ENCODE assay signal across 8 cellular contexts in genomic region chr20:32582659-32583580, GRCh38. TPM values are rescaled to one million over a fixed set of nuclear protein-coding genes. Genes with fewer than 3 reads are reported as not detected.
A peak's percentile ranks its signal among the peaks of the same experiment; 100 is the strongest.
DNase-seq lines count a peak whose midpoint lies in the region; ATAC-seq and TF ChIP-seq lines count a peak whose summit lies in the region.

No MANE protein-coding gene starts in this region.

- H3K4me2 ChIP-seq in IMR-90 (ENCODE audit: low read depth, low read length), result peak overlapping the region; percentile 19; the same call in 1 of the 2 replicates

- H2BK15ac ChIP-seq in IMR-90 (ENCODE audit: low read depth, low read length), result no peak overlapping the region

- H2AK9ac ChIP-seq in IMR-90 (replicated peaks; ENCODE audit: low read depth, low read length, poor library complexity), result peak overlapping the region; percentile 55

- 0 out of 2 replicates have a peak, but pooled peaks cover 3% of the 10 kb centered on the region for H3K9me1 ChIP-seq in IMR-90 (ENCODE audit: insufficient read depth, low read length)

- H3K18ac ChIP-seq in IMR-90 (ENCODE audit: low read depth, low read length), result no peak overlapping the region

- no TSS peak for BruUV-seq in IMR-90 (replicated peaks; lab: Mats Ljungman, UMichigan)

- no peaks in the 10 kb centered on the region for H3K9me3 Mint-ChIP-seq in activated T-helper 1 cell treated with anti-CD3 and anti-CD28 coated beads, Interleukin-12 subunit alpha, Interleukin-12 subunit beta, Interleukin-2, Interleukin-4 antibody, amounts not matched to agents 30 ng/mL and 10 ng/mL and 1 ng/mL, durations not matched to agents 14 hours and 24 hours and 36 hours

- 5% methylated on average over 4 of the region's 91 CpGs; no CpG with 5 or more reads in 1 of the 2 experiments for WGBS in IMR-90 (ENCODE audit: extremely low coverage in 2 of 2, insufficient read length in 1 of 2), 2 experiments
- WGBS in heart left ventricle, 4 donors, result 5 to 23% (median 11%) methylated on average over 16 to 81 of the region's 91 CpGs

- H3K4me1 Mint-ChIP-seq in activated T-helper 1 cell treated with anti-CD3 and anti-CD28 coated beads, Interleukin-12 subunit alpha, Interleukin-12 subunit beta, Interleukin-2, Interleukin-4 antibody, amounts not matched to agents 30 ng/mL and 10 ng/mL and 1 ng/mL, durations not matched to agents 14 hours and 24 hours and 36 hours (ENCODE audit: low read depth), result peaks cover 36% of the 10 kb centered on the region

- H3K4me1 ChIP-seq in IMR-90 (ENCODE audit: control insufficient read depth, insufficient read depth, low read length), result no peaks in the 10 kb centered on the region
- H3K4me1 ChIP-seq in heart left ventricle, result peaks cover 0 to 36% (median 4%) of the 10 kb centered on the region in 12 donors

- in situ Hi-C loops in IMR-90 (cut with MboI; ENCODE audit: low sequenced_read_pairs), result no loop called here

- no peak overlapping the region for H3K27ac ChIP-seq in IMR-90 (ENCODE audit: insufficient read depth, low read length)
- peak overlapping the region in 7 of 12 donors; percentile 20 to 80 (median 49) for H3K27ac ChIP-seq in heart left ventricle

- DNase-seq in CD1c-positive myeloid dendritic cell (ENCODE audit: extremely low spot score), result peak; percentile 5
- DNase-seq in IMR-90, result no peak
- no peak for DNase-seq in activated T-helper 1 cell treated with anti-CD3 and anti-CD28 coated beads, Interleukin-12 subunit alpha, Interleukin-12 subunit beta, Interleukin-2, Interleukin-4 antibody, amounts not matched to agents 30 ng/mL and 10 ng/mL and 1 ng/mL, durations not matched to agents 14 hours and 24 hours and 36 hours (ENCODE audit: low spot score)
- peak in 3 of 5 donors; percentile 30 to 53 (median 41) for DNase-seq in heart left ventricle
- peak; percentile 70 for DNase-seq in retina
- DNase-seq in cerebellar nuclear complex (lab: John Stamatoyannopoulos, UW), result no peak

- H3K4me3 Mint-ChIP-seq in activated T-helper 1 cell treated with anti-CD3 and anti-CD28 coated beads, Interleukin-12 subunit alpha, Interleukin-12 subunit beta, Interleukin-2, Interleukin-4 antibody, amounts not matched to agents 30 ng/mL and 10 ng/mL and 1 ng/mL, durations not matched to agents 14 hours and 24 hours and 36 hours, result peak overlapping the region; percentile 56

- H3K27ac Mint-ChIP-seq in activated T-helper 1 cell treated with anti-CD3 and anti-CD28 coated beads, Interleukin-12 subunit alpha, Interleukin-12 subunit beta, Interleukin-2, Interleukin-4 antibody, amounts not matched to agents 30 ng/mL and 10 ng/mL and 1 ng/mL, durations not matched to agents 14 hours and 24 hours and 36 hours, result no peak overlapping the region

- H2BK20ac ChIP-seq in IMR-90 (ENCODE audit: low read depth, low read length), result no peak overlapping the region

- no peak overlapping the region for H3K4ac ChIP-seq in IMR-90 (ENCODE audit: low read depth, low read length)

- H3K27me3 Mint-ChIP-seq in activated T-helper 1 cell treated with anti-CD3 and anti-CD28 coated beads, Interleukin-12 subunit alpha, Interleukin-12 subunit beta, Interleukin-2, Interleukin-4 antibody, amounts not matched to agents 30 ng/mL and 10 ng/mL and 1 ng/mL, durations not matched to agents 14 hours and 24 hours and 36 hours (ENCODE audit: insufficient read depth), result peaks cover 21% of the 10 kb centered on the region

- POLR2A ChIA-PET in IMR-90 (lab: Charles Lee; ENCODE audit: unreplicated experiment), result no interaction called here

- no peak for TF ChIP-seq RAD21 in IMR-90 (IDR thresholded peaks at IDR 0.05; ENCODE audit: low read length)

- TF ChIP-seq CTCF in IMR-90 (conservative IDR thresholded peaks at IDR 0.05; ENCODE audit: low read depth, low read length) (no peak), heart left ventricle (IDR thresholded peaks at IDR 0.05) (no peak)

- H3K79me1 ChIP-seq in IMR-90 (ENCODE audit: low read depth in 1 of 2, low read length in 2 of 2), result no peaks in the 10 kb centered on the region; a peak in 1 of 4 replicates

- dilution Hi-C loops in IMR-90 (cut with HindIII; ENCODE audit: low sequenced_read_pairs, unreplicated experiment), result no loop called here

- no peak overlapping the region for H3K23ac ChIP-seq in IMR-90 (ENCODE audit: low read depth, low read length)

- H3K14ac ChIP-seq in IMR-90 (replicated peaks; ENCODE audit: low read depth, low read length), result no peak overlapping the region

- CTCF ChIA-PET in IMR-90 (lab: Yijun Ruan, JAX), result no interaction called here

- H3K27me3 ChIP-seq in IMR-90 (ENCODE audit: control insufficient read depth, insufficient read depth, low read length) (peaks cover 26% of the 10 kb centered on the region), heart left ventricle (peaks cover 0 to 14% (median 4%) of the 10 kb centered on the region in 9 donors)

- intact Hi-C loops in IMR-90 (cut with micrococcal nuclease) (no loop called here), heart left ventricle (cut with DNase I) (loop anchor here in 5 of 10 donors (5.0 to 10.0 kb wide), 5 partner anchors 41 to 61 kb away; no protein-coding TSS in a partner anchor)
- intact Hi-C loops in activated T-helper 1 cell treated with anti-CD3 and anti-CD28 coated beads, Interleukin-12 subunit alpha, Interleukin-12 subunit beta, Interleukin-2, Interleukin-4 antibody, amounts not matched to agents 30 ng/mL and 10 ng/mL and 1 ng/mL, durations not matched to agents 14 hours and 24 hours and 36 hours (cut with micrococcal nuclease), result no loop called here

- H2AK5ac ChIP-seq in IMR-90 (ENCODE audit: low read depth, low read length), result no peak overlapping the region

- H3K36me3 Mint-ChIP-seq in activated T-helper 1 cell treated with anti-CD3 and anti-CD28 coated beads, Interleukin-12 subunit alpha, Interleukin-12 subunit beta, Interleukin-2, Interleukin-4 antibody, amounts not matched to agents 30 ng/mL and 10 ng/mL and 1 ng/mL, durations not matched to agents 14 hours and 24 hours and 36 hours (ENCODE audit: low read depth), result no peaks in the 10 kb centered on the region

- peak overlapping the region; percentile 59 for H3K4me3 ChIP-seq in IMR-90 (ENCODE audit: insufficient read depth, low read depth, low read length)
- H3K4me3 ChIP-seq in heart left ventricle, result peak overlapping the region; percentile 37 to 80 (median 64)

- TF ChIP-seq POLR2A in IMR-90 (IDR thresholded peaks at IDR 0.05; ENCODE audit: low read depth, low read length), result no peak
- TF ChIP-seq POLR2A in heart left ventricle (IDR thresholded peaks at IDR 0.05), result no peak

- ATAC-seq in IMR-90 (ENCODE audit: low read depth) (peak; percentile 41), heart left ventricle (peak in 2 of 4 donors; percentile 53 to 61), HG03280 (IDR thresholded peaks at IDR 0.05; ENCODE audit: unreplicated experiment) (no peak), GM19023 (IDR thresholded peaks at IDR 0.05; ENCODE audit: unreplicated experiment) (no peak)

- H3K9me3 ChIP-seq in IMR-90 (ENCODE audit: control insufficient read depth, insufficient read depth, low read length) (no peaks in the 10 kb centered on the region), heart left ventricle (no peaks in the 10 kb centered on the region)

- H2BK5ac ChIP-seq in IMR-90 (ENCODE audit: low read depth, low read length, poor library complexity, severe bottlenecking), result no peak overlapping the region

- H4K8ac ChIP-seq in IMR-90 (ENCODE audit: low read depth in 2 of 2, low read length in 2 of 2), result no peak overlapping the region

- H2BK120ac ChIP-seq in IMR-90 (ENCODE audit: low read depth, low read length), result no peak overlapping the region

- peak overlapping the region; percentile 87 for H2AFZ ChIP-seq in IMR-90 (replicated peaks; ENCODE audit: low read length, poor library complexity)

- H3K56ac ChIP-seq in IMR-90 (ENCODE audit: extremely low read depth, insufficient read depth, low read length), result no peak overlapping the region

- H4K91ac ChIP-seq in IMR-90 (ENCODE audit: insufficient read depth, low read depth, low read length), result no peak overlapping the region

- H4K20me1 ChIP-seq in IMR-90 (ENCODE audit: insufficient read depth, low read length), result no peaks in the 10 kb centered on the region; the same call in 1 of the 2 replicates

- no peak overlapping the region for H4K5ac ChIP-seq in IMR-90 (ENCODE audit: low read depth, low read length)

- H3K36me3 ChIP-seq in IMR-90 (ENCODE audit: control insufficient read depth, insufficient read depth, low read length) (no peaks in the 10 kb centered on the region), heart left ventricle (no peaks in the 10 kb centered on the region)

- H3K9ac ChIP-seq in IMR-90 (ENCODE audit: low read depth, low read length), result no peak overlapping the region

TF ChIP-seq in IMR-90, 13 proteins besides CTCF, POLR2A, EP300 and RAD21:
- TF ChIP-seq RFX5 (IDR thresholded peaks at IDR 0.05; ENCODE audit: low read depth, low read length) (no peak), CEBPB (IDR thresholded peaks at IDR 0.05; ENCODE audit: low read depth, low read length) (no peak), FOS (IDR thresholded peaks at IDR 0.05; ENCODE audit: low read depth, low read length) (no peak), MXI1 (IDR thresholded peaks at IDR 0.05; ENCODE audit: borderline replicate concordance, low read depth, low read length) (no peak)
- TF ChIP-seq, protein P1, sequence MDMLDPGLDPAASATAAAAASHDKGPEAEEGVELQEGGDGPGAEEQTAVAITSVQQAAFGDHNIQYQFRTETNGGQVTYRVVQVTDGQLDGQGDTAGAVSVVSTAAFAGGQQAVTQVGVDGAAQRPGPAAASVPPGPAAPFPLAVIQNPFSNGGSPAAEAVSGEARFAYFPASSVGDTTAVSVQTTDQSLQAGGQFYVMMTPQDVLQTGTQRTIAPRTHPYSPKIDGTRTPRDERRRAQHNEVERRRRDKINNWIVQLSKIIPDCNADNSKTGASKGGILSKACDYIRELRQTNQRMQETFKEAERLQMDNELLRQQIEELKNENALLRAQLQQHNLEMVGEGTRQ (IDR thresholded peaks at IDR 0.05; ENCODE audit: low read depth, low read length), result no peak

RNA-seq across cellular contexts. Expression of gene NOL4L, which starts 2.2 kb away (rescaled TPM):
- total RNA-seq in IMR-90 (2012; rRNA removed), result 4.7 and 5.6 TPM in 2 replicates
- polyA plus RNA-seq in IMR-90 (2012; rRNA removed), result 13.3 and 16.6 TPM in 2 replicates
- 11.4 and 18.6 TPM in 2 replicates for polyA plus RNA-seq in IMR-90 (2012; cell fraction: cytosol; rRNA removed)
- polyA plus RNA-seq in IMR-90 (2012; cell fraction: nucleus; rRNA removed; ENCODE audit: low replicate concordance), result 34.9 and 65.6 TPM in 2 replicates
- 10.3 and 14.3 TPM in 2 replicates for total RNA-seq in activated T-helper 1 cell treated with anti-CD3 and anti-CD28 coated beads, Interleukin-12 subunit alpha, Interleukin-12 subunit beta, Interleukin-2, Interleukin-4 antibody, amounts not matched to agents 30 ng/mL and 10 ng/mL and 1 ng/mL, durations not matched to agents 14 hours and 24 hours and 36 hours
- 10 to 100 TPM in 2 of 9 donors, 1 to 10 TPM in 7; 3.1 to 15.0 (median 6.7) TPM for total RNA-seq in heart left ventricle
- 1 to 10 TPM; 2.6 to 7.4 TPM for polyA plus RNA-seq in heart left ventricle

Comparison
In these comparisons a context has a peak if more than half of its experiments do, and no peak if none do; other contexts are left out.
1. DNase-seq: peak in CD1c-positive myeloid dendritic cell (single experiment), heart left ventricle (3 of 5) and retina (single experiment); none in IMR-90 (single experiment), activated T-helper 1 cell treated with anti-CD3 and anti-CD28 coated beads, Interleukin-12 subunit alpha, Interleukin-12 subunit beta, Interleukin-2, Interleukin-4 antibody, amounts not matched to agents 30 ng/mL and 10 ng/mL and 1 ng/mL, durations not matched to agents 14 hours and 24 hours and 36 hours (single experiment) and cerebellar nuclear complex (0 of 2).